ENCODE assay signal across 9 cellular contexts in genomic region chr10:12541446-12542067, GRCh38.
"Had no signal": no experiment of that assay in that cellular context is flagged by ENCODE, and none has a peak within 500 bp of the region (broad histone marks: within the 10 kb centered on the region; RNA-seq: fewer than 3 reads in every experiment).

No MANE protein-coding gene starts in this region.

- H3K27me3 Mint-ChIP-seq: activated naive CD8-positive, alpha-beta T cell; brain; effector memory CD8-positive, alpha-beta T cell had no signal

- ATAC-seq: effector memory CD8-positive, alpha-beta T cell had no signal

- H3K27ac Mint-ChIP-seq: activated naive CD8-positive, alpha-beta T cell had no signal

- DNase-seq: activated CD4-positive, alpha-beta T cell treated with anti-CD3 and anti-CD28 coated beads for 48 hours; activated effector memory CD4-positive, alpha-beta T cell treated with Interleukin-2 at 50 U/mL for 16 hours; amygdala; effector memory CD8-positive, alpha-beta T cell; hypothalamus; kidney glomerular epithelial cell; T1000 had no signal

- H3K4me3 Mint-ChIP-seq: activated naive CD8-positive, alpha-beta T cell; brain; effector memory CD8-positive, alpha-beta T cell had no signal
